28 cellular contexts compared by ENCODE assay signal in genomic region chr15:58296276-58296675, GRCh38.
"Had no signal": no experiment of that assay in that cellular context is flagged by ENCODE, and none has a peak within 500 bp of the region (broad histone marks: within the 10 kb centered on the region; RNA-seq: fewer than 3 reads in every experiment).

No MANE protein-coding gene starts in this region.

- H3K36me3 ChIP-seq: left ventricle myocardium inferior, pancreas, prostate gland, sigmoid colon, spleen, suprapubic skin, thoracic aorta, tibial artery, upper lobe of right lung had no signal

- H3K36me3 Mint-ChIP-seq: naive B cell; stimulated activated effector memory CD8-positive, alpha-beta T cell treated with anti-CD3 and anti-CD28 coated beads, Interleukin-12 subunit alpha, Interleukin-12 subunit beta, amount 100 ng/mL, for 72 hours had no signal

- H3K9me3 Mint-ChIP-seq: stimulated activated effector memory CD8-positive, alpha-beta T cell treated with anti-CD3 and anti-CD28 coated beads, Interleukin-12 subunit alpha, Interleukin-12 subunit beta, amount 100 ng/mL, for 72 hours had no signal

- H3K4me3 ChIP-seq: hepatocyte, left ventricle myocardium inferior, lung, pancreas, prostate gland, sigmoid colon, spleen, suprapubic skin, thoracic aorta, tibial artery, upper lobe of right lung had no signal

- FAIRE-seq: pancreas, small intestine, urothelium cell line had no signal

- DNase-seq: islet precursor cell; left ventricle myocardium inferior; mesendoderm; naive B cell; nucleus accumbens; pancreas; posterior cingulate gyrus; retina; right cardiac atrium; sigmoid colon; small intestine; spleen; stimulated activated CD4-positive, alpha-beta T cell treated with anti-CD3 and anti-CD28 coated beads, Interleukin-4, amount 100 ng/mL, for 24 hours; stimulated activated naive CD4-positive, alpha-beta T cell; tibial artery; trophoblast cell; upper lobe of right lung had no signal

- H3K9me3 ChIP-seq: pancreas, prostate gland, suprapubic skin, thoracic aorta, tibial artery, upper lobe of right lung had no signal

- H3K4me1 Mint-ChIP-seq: mesothelial cell of epicardium, naive B cell, nephron had no signal

- H3K27ac Mint-ChIP-seq: mesothelial cell of epicardium; naive B cell; stimulated activated effector memory CD8-positive, alpha-beta T cell treated with anti-CD3 and anti-CD28 coated beads, Interleukin-12 subunit alpha, Interleukin-12 subunit beta, amount 100 ng/mL, for 72 hours; stimulated activated naive CD8-positive, alpha-beta T cell treated with anti-CD3 and anti-CD28 coated beads, Interleukin-15, Interleukin-2, amounts not matched to agents 100 ng/mL and 50 ng/mL, for 24 hours had no signal

- H3K4me2 ChIP-seq: hepatocyte had no signal

- ATAC-seq: pancreas; right cardiac atrium; stimulated activated effector memory CD8-positive, alpha-beta T cell treated with anti-CD3 and anti-CD28 coated beads, Interleukin-12 subunit alpha, Interleukin-12 subunit beta, amount 100 ng/mL, for 72 hours; upper lobe of right lung had no signal

- H3K4me3 Mint-ChIP-seq: mesothelial cell of epicardium; naive B cell; nephron; neural crest cell; stimulated activated effector memory CD8-positive, alpha-beta T cell treated with anti-CD3 and anti-CD28 coated beads, Interleukin-12 subunit alpha, Interleukin-12 subunit beta, amount 100 ng/mL, for 72 hours; stimulated activated naive CD8-positive, alpha-beta T cell treated with anti-CD3 and anti-CD28 coated beads, Interleukin-15, Interleukin-2, amounts not matched to agents 100 ng/mL and 50 ng/mL, for 24 hours had no signal

- H3K4me1 ChIP-seq: pancreas, prostate gland, sigmoid colon, spleen, suprapubic skin, tibial artery had no signal

- H3K27ac ChIP-seq: hepatocyte, left ventricle myocardium inferior, pancreas, prostate gland, sigmoid colon, spleen, suprapubic skin, thoracic aorta, tibial artery, upper lobe of right lung had no signal
